Comparison of ENCODE assay signal across 9 cellular contexts in the genomic region with DNA sequence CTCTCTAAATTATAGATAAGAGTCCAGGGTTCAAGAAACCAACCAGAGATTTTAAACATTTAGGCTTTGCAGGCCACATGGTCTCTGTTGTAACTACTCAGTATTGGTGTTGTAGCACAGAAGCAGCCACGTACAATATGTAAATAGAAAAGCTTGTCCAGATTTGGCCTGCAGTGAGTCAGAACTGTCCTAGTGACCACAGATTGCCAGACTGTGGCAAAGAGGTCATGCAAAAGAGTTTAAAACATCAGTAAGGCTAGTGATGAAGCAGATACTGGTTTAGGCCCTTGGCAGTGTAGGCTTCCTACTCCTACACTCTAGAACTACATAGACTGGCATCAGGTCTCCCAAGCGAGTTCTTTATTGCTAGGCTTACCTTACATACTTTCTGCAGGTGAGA.
DNase-seq lines count a peak whose midpoint lies in the region; ATAC-seq and TF ChIP-seq lines count a peak whose summit lies in the region.
"Had no signal": no experiment of that assay in that cellular context is flagged by ENCODE, and none has a peak within 500 bp of the region (broad histone marks: within the 10 kb centered on the region; RNA-seq: fewer than 3 reads in every experiment).

No MANE protein-coding gene starts in this region.

- H3K27ac Mint-ChIP-seq in endothelial cell (ENCODE audit: unreplicated experiment), result no peak overlapping the region

- TF ChIP-seq CTCF in spleen (IDR thresholded peaks at IDR 0.05 in 8 of 11, conservative IDR thresholded peaks at IDR 0.05 in 3 of 11) (no peak), endothelial cell (IDR thresholded peaks at IDR 0.05; ENCODE audit: unreplicated experiment) (no peak)

- peaks cover 0 to 9% (median 0%) of the 10 kb centered on the region in 8 donors for H3K9me3 ChIP-seq in spleen
- H3K9me3 ChIP-seq: adrenal gland had no signal

- H3K27ac ChIP-seq in spleen, result no peak overlapping the region
- H3K27ac ChIP-seq: adrenal gland had no signal

- H3K36me3 ChIP-seq in spleen, result no peaks in the 10 kb centered on the region
- H3K36me3 ChIP-seq: adrenal gland had no signal

- ATAC-seq in GM18907 (IDR thresholded peaks at IDR 0.05; ENCODE audit: unreplicated experiment) (peak; percentile 99), HG02642 (IDR thresholded peaks at IDR 0.05; ENCODE audit: poor library complexity, unreplicated experiment) (peak; percentile 98)

- TF ChIP-seq POLR2A in spleen (IDR thresholded peaks at IDR 0.05), result no peak

- WGBS in spleen, 5 donors, result 61 to 76% (median 74%) methylated on average over 2 of the region's 2 CpGs

- no peaks in the 10 kb centered on the region for H3K36me3 Mint-ChIP-seq in endothelial cell (ENCODE audit: low read depth, unreplicated experiment)

- no peak overlapping the region for H3K4me3 ChIP-seq in spleen
- H3K4me3 ChIP-seq: adrenal gland had no signal

- H3K4me3 Mint-ChIP-seq in endothelial cell (ENCODE audit: unreplicated experiment), result no peak overlapping the region

- no peaks in the 10 kb centered on the region for H3K4me1 Mint-ChIP-seq in endothelial cell (ENCODE audit: unreplicated experiment)

- intact Hi-C loops in spleen (cut with DNase I; ENCODE audit: low total_unique reads), result no loop called here

- no peaks in the 10 kb centered on the region for H3K4me1 ChIP-seq in spleen
- H3K4me1 ChIP-seq: adrenal gland had no signal

- no peaks in the 10 kb centered on the region for H3K27me3 Mint-ChIP-seq in endothelial cell (ENCODE audit: unreplicated experiment)

- peak; percentile 22 for DNase-seq in HS-5 (ENCODE audit: low read depth)
- DNase-seq in renal cortical epithelial cell (ENCODE audit: low read depth), result peak; percentile 87
- DNase-seq in spleen, result no peak
- no peak for DNase-seq in NCI-H345 (lab: John Stamatoyannopoulos, UW)
- no peak for DNase-seq in endothelial cell (ENCODE audit: low spot score)
- no peak for DNase-seq in NCI-H1436 treated with DMSO at 0.1 percent for 48 hours (lab: John Stamatoyannopoulos, UW)
- DNase-seq: adrenal gland had no signal

- no peaks in the 10 kb centered on the region for H3K9me3 Mint-ChIP-seq in endothelial cell (ENCODE audit: unreplicated experiment)

- no peaks in the 10 kb centered on the region for H3K27me3 ChIP-seq in spleen (replicated peaks in 1 of 7)
- H3K27me3 ChIP-seq: adrenal gland had no signal

Comparison
In these comparisons a context has a peak if more than half of its experiments do, and no peak if none do; other contexts are left out.
1. DNase-seq: peak in HS-5 (single experiment) and renal cortical epithelial cell (single experiment); none in spleen (single experiment), NCI-H345 (single experiment), endothelial cell (single experiment) and NCI-H1436 treated with DMSO at 0.1 percent for 48 hours (single experiment).